ENCODE assay signal across 20 cellular contexts in genomic region chr22:37163096-37163489, GRCh38. TPM values are rescaled to one million over a fixed set of nuclear protein-coding genes. Genes with fewer than 3 reads are reported as not detected.
A peak's percentile ranks its signal among the peaks of the same experiment; 100 is the strongest.
DNase-seq lines count a peak whose midpoint lies in the region; ATAC-seq and TF ChIP-seq lines count a peak whose summit lies in the region.
"Had no signal": no experiment of that assay in that cellular context is flagged by ENCODE, and none has a peak within 500 bp of the region (broad histone marks: within the 10 kb centered on the region; RNA-seq: fewer than 3 reads in every experiment).

No MANE protein-coding gene starts in this region.

- WGBS in right cardiac atrium: 85% methylated on average over 5 of the region's 5 CpGs
- WGBS in transverse colon (ENCODE audit: low coverage in 1 of 2), 2 donors: 79% methylated on average over 5 of the region's 5 CpGs; no CpG with 5 or more reads in 1 of the 2 donors

- H3K27ac ChIP-seq in right cardiac atrium (ENCODE audit: low read length) (no peak overlapping the region), OCI-LY3 (ENCODE audit: low read length) (peak overlapping the region; percentile 92), transverse colon (peak overlapping the region in 3 of 4 donors; percentile 20 to 58 (median 31))
- peak overlapping the region; percentile 65 for H3K27ac ChIP-seq in effector memory CD4-positive, alpha-beta T cell (ENCODE audit: insufficient read depth, low read length, poor library complexity, severe bottlenecking)
- H3K27ac ChIP-seq: suprapubic skin had no signal

- intact Hi-C loops in Right ventricle myocardium inferior (cut with DNase I): loop anchor here (10.0 kb wide), 1 partner anchor 88 kb away; no protein-coding TSS in a partner anchor
- intact Hi-C loops in right cardiac atrium (cut with DNase I): loop anchor here in 2 of 4 donors (5.0 to 10.0 kb wide), 2 partner anchors 39 to 88 kb away; no protein-coding TSS in a partner anchor
- intact Hi-C loops in transverse colon (cut with DNase I; ENCODE audit: low total_unique reads): no loop called here

- TF ChIP-seq CTCF in OCI-LY3 (IDR thresholded peaks at IDR 0.05; ENCODE audit: low read depth, low read length) (no peak), transverse colon (IDR thresholded peaks at IDR 0.05) (no peak)

- H3K9me3 ChIP-seq in right cardiac atrium (ENCODE audit: control insufficient read depth, low read length) (no peaks in the 10 kb centered on the region), OCI-LY3 (ENCODE audit: insufficient read depth, low read length) (no peaks in the 10 kb centered on the region), transverse colon (no peaks in the 10 kb centered on the region)
- H3K9me3 ChIP-seq in effector memory CD4-positive, alpha-beta T cell (ENCODE audit: control insufficient read depth, low read length): no peaks in the 10 kb centered on the region
- H3K9me3 ChIP-seq: suprapubic skin had no signal

- TF ChIP-seq POLR2A in transverse colon (IDR thresholded peaks at IDR 0.05): no peak

- H4K20me1 ChIP-seq in OCI-LY3 (ENCODE audit: insufficient read depth, low read length): no peaks in the 10 kb centered on the region

- H3K4me2 ChIP-seq in OCI-LY3 (ENCODE audit: low read length): peak overlapping the region; percentile 82

- H3K4me1 ChIP-seq in right cardiac atrium (ENCODE audit: control insufficient read depth, insufficient read depth, low read length) (peaks cover 2% of the 10 kb centered on the region), OCI-LY3 (ENCODE audit: low read length) (peaks cover 70% of the 10 kb centered on the region), transverse colon (peaks cover 14 to 21% (median 15%) of the 10 kb centered on the region in 4 donors)
- H3K4me1 ChIP-seq in effector memory CD4-positive, alpha-beta T cell (ENCODE audit: control insufficient read depth, insufficient read depth, low read length, poor library complexity, severe bottlenecking): peaks cover 41% of the 10 kb centered on the region

- in situ Hi-C loops in transverse colon (cut with MboI; ENCODE audit: low pct_ligation_motif_present in 1 of 4, low pct_unique_long_range_greater_than_20kb in 1 of 4, low sequenced_read_pairs in 3 of 4): no loop called here

- no peak overlapping the region for H2AFZ ChIP-seq in OCI-LY3 (ENCODE audit: low read depth, low read length)

- no peaks in the 10 kb centered on the region for H3K79me2 ChIP-seq in OCI-LY3 (ENCODE audit: low read length)

- ATAC-seq in Right ventricle myocardium inferior: no peak
- no peak for ATAC-seq in right cardiac atrium
- no peak for ATAC-seq in HG03175 (IDR thresholded peaks at IDR 0.05; ENCODE audit: unreplicated experiment)
- ATAC-seq in GM21390 (IDR thresholded peaks at IDR 0.05; ENCODE audit: unreplicated experiment): no peak

- H3K27me3 ChIP-seq in right cardiac atrium (ENCODE audit: control insufficient read depth, insufficient read depth): no peaks in the 10 kb centered on the region
- peaks cover 21% of the 10 kb centered on the region for H3K27me3 ChIP-seq in OCI-LY3 (ENCODE audit: low read depth, low read length)
- H3K27me3 ChIP-seq in effector memory CD4-positive, alpha-beta T cell (replicated peaks; ENCODE audit: control insufficient read depth, insufficient read depth, low read length, poor library complexity, severe bottlenecking): no peaks in the 10 kb centered on the region
- no peaks in the 10 kb centered on the region for H3K27me3 ChIP-seq in transverse colon

- no peak overlapping the region for H3K4me3 ChIP-seq in right cardiac atrium (ENCODE audit: low read length)
- peak overlapping the region; percentile 52 for H3K4me3 ChIP-seq in OCI-LY3 (ENCODE audit: low read length)
- H3K4me3 ChIP-seq in effector memory CD4-positive, alpha-beta T cell (ENCODE audit: insufficient read depth, low read depth, low read length, poor library complexity, severe bottlenecking): peak overlapping the region; percentile 1
- H3K4me3 ChIP-seq in transverse colon: no peak overlapping the region
- H3K4me3 ChIP-seq: suprapubic skin had no signal

- no peak for TF ChIP-seq EP300 in transverse colon (IDR thresholded peaks at IDR 0.05; ENCODE audit: low read depth)

- peak overlapping the region; percentile 61 for H3K9ac ChIP-seq in OCI-LY3 (ENCODE audit: low read length)

- no peaks in the 10 kb centered on the region for H3K36me3 ChIP-seq in OCI-LY3 (replicated peaks; ENCODE audit: low read depth, low read length)
- H3K36me3 ChIP-seq in effector memory CD4-positive, alpha-beta T cell (ENCODE audit: control insufficient read depth, insufficient read depth, low read length): no peaks in the 10 kb centered on the region
- H3K36me3 ChIP-seq in transverse colon: no peaks in the 10 kb centered on the region
- H3K36me3 ChIP-seq: suprapubic skin had no signal

- DNase-seq in Right ventricle myocardium inferior (ENCODE audit: missing footprints): peak; percentile 5
- no peak for DNase-seq in right cardiac atrium
- no peak for DNase-seq in effector memory CD4-positive, alpha-beta T cell
- DNase-seq in transverse colon: no peak
- DNase-seq in cerebellum (ENCODE audit: low spot score): no peak
- DNase-seq: dermis blood vessel endothelial cell, DMS153, glutamatergic neuron, mammary epithelial cell, NCI-H2107, NCI-H774, SW 1271 had no signal

RNA-seq across cellular contexts. Expression of gene IL2RB, which starts 13.4 kb away (rescaled TPM):
- total RNA-seq in Right ventricle myocardium inferior: 1.3 TPM
- total RNA-seq in right cardiac atrium: under 1 TPM; 0.63 to 0.97 (median 0.72) TPM
- 0.32 TPM for polyA plus RNA-seq in right cardiac atrium
- total RNA-seq in transverse colon: 1 to 10 TPM; 1.1 to 3.4 (median 2.6) TPM
- 0.18 TPM for total RNA-seq in cerebellum
- total RNA-seq: dermis blood vessel endothelial cell had no signal

RNA-seq across cellular contexts. Expression of gene C1QTNF6, which starts 25.0 kb away (rescaled TPM):
- total RNA-seq in Right ventricle myocardium inferior (1.6 TPM), right cardiac atrium (1 to 10 TPM; 2.8 to 3.3 (median 2.8) TPM), transverse colon (10 to 100 TPM in 1 of 4 donors, 1 to 10 TPM in 3; 1.4 to 68.8 (median 7.5) TPM), cerebellum (4.4 TPM)
- polyA plus RNA-seq in right cardiac atrium: 2.0 TPM

RNA-seq across cellular contexts. Expression of gene SSTR3, which starts 49.2 kb away (rescaled TPM):
- not detected for total RNA-seq in Right ventricle myocardium inferior
- total RNA-seq in right cardiac atrium: not detected
- polyA plus RNA-seq in right cardiac atrium: not detected
- total RNA-seq in transverse colon: under 1 TPM in 2 of 4 donors, not detected in 2; 0.16 to 0.41 TPM
- 0.27 TPM for total RNA-seq in cerebellum
- total RNA-seq: dermis blood vessel endothelial cell, esophagus mucosa, H4, mammary epithelial cell, pulmonary artery endothelial cell, suprapubic skin had no signal
- polyA plus RNA-seq: mammary epithelial cell had no signal

RNA-seq across cellular contexts. Expression of gene TMPRSS6, which starts 53.6 kb away (rescaled TPM):
- total RNA-seq in Right ventricle myocardium inferior: not detected
- total RNA-seq in right cardiac atrium: not detected
- not detected for polyA plus RNA-seq in right cardiac atrium
- 1 to 10 TPM in 1 of 4 donors, under 1 TPM in 2, not detected in 1; 0.16 to 4.9 (median 0.41) TPM for total RNA-seq in transverse colon
- not detected for total RNA-seq in cerebellum
- total RNA-seq: dermis blood vessel endothelial cell, esophagus mucosa, H4, mammary epithelial cell, neural crest cell, pulmonary artery endothelial cell had no signal
- polyA plus RNA-seq: mammary epithelial cell had no signal

Comparison
In these comparisons a context has a peak if more than half of its experiments do, and no peak if none do; other contexts are left out.
1. H3K4me3 ChIP-seq: peak in OCI-LY3 (single experiment) and effector memory CD4-positive, alpha-beta T cell (single experiment); none in right cardiac atrium (single experiment) and transverse colon (0 of 4).